In the genomic region with DNA sequence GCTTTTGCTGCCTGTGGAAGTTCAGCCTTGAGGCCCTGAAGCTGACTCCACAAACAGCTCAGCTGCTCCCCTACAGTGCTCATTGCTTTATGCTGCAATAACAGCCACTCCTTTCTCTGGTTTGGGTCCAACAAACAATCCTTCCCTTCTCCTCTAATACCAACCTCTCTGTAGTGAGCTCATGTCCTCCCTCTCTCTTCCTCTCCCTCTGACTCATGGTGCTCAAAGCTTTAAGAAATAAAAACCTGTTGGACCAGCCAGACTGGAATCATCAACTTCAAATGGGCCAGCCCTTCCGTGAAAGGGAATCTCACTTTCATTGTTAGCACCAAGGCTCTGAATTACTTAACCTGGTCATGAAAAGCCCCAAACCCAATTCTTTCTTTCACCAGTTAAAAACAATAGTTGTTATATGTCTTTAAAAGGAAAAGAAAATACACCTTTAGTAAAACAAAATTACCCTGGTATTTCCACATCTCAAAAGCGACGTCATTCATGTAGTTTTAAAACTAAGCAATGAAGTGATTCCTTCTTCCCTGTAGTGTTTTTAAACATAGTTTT, we compare ENCODE assay signal across 8 cellular contexts.
DNase-seq lines count a peak whose midpoint lies in the region; ATAC-seq and TF ChIP-seq lines count a peak whose summit lies in the region.

No MANE protein-coding gene starts in this region.

- CTCF ChIA-PET in activated CD8-positive, alpha-beta T cell treated with anti-CD3 and anti-CD28 coated beads, Interleukin-2, amount 10 ng/mL, durations not matched to agents 7 days and 5 days (lab: Charles Lee) = interaction anchor here (0.8 to 4.9 kb wide), 11 partner anchors 9 to 206 kb away, joined by 3 to 50 read pairs (median 4); a partner anchor contains a TSS

- no peak for TF ChIP-seq CTCF in right atrium auricular region (IDR thresholded peaks at IDR 0.05)

- H3K4me3 ChIP-seq in right atrium auricular region = no peak overlapping the region

- peaks cover 5% of the 10 kb centered on the region for H3K9me3 Mint-ChIP-seq in activated CD8-positive, alpha-beta T cell treated with anti-CD3 and anti-CD28 coated beads, Interleukin-2, amount 10 ng/mL, durations not matched to agents 7 days and 5 days (ENCODE audit: insufficient read depth)
- H3K9me3 Mint-ChIP-seq in stimulated activated effector memory CD8-positive, alpha-beta T cell treated with anti-CD3 and anti-CD28 coated beads, Interleukin-12 subunit alpha, Interleukin-12 subunit beta, amount 100 ng/mL, for 72 hours = no peaks in the 10 kb centered on the region

- peak; percentile 46 for ATAC-seq in HG03442 (IDR thresholded peaks at IDR 0.05; ENCODE audit: unreplicated experiment)
- peak; percentile 52 for ATAC-seq in activated CD8-positive, alpha-beta T cell treated with anti-CD3 and anti-CD28 coated beads, Interleukin-2, amount 10 ng/mL, durations not matched to agents 7 days and 5 days
- ATAC-seq in stimulated activated effector memory CD8-positive, alpha-beta T cell treated with anti-CD3 and anti-CD28 coated beads, Interleukin-12 subunit alpha, Interleukin-12 subunit beta, amount 100 ng/mL, for 72 hours = peak; percentile 83

- H3K36me3 Mint-ChIP-seq in activated CD8-positive, alpha-beta T cell treated with anti-CD3 and anti-CD28 coated beads, Interleukin-2, amount 10 ng/mL, durations not matched to agents 7 days and 5 days (ENCODE audit: low read depth) = peaks cover 46% of the 10 kb centered on the region
- H3K36me3 Mint-ChIP-seq in stimulated activated effector memory CD8-positive, alpha-beta T cell treated with anti-CD3 and anti-CD28 coated beads, Interleukin-12 subunit alpha, Interleukin-12 subunit beta, amount 100 ng/mL, for 72 hours = peaks cover 12% of the 10 kb centered on the region

- no peaks in the 10 kb centered on the region for H3K36me3 ChIP-seq in right atrium auricular region

- H3K9me3 ChIP-seq in right atrium auricular region = no peaks in the 10 kb centered on the region

- POLR2A ChIA-PET in activated CD8-positive, alpha-beta T cell treated with anti-CD3 and anti-CD28 coated beads, Interleukin-2, amount 10 ng/mL, durations not matched to agents 7 days and 5 days (lab: Charles Lee) = interaction anchor here (0.6 to 1.5 kb wide), 8 partner anchors 8 to 127 kb away, joined by 3 to 12 read pairs (median 5); a partner anchor contains a TSS

- peaks cover 78% of the 10 kb centered on the region for H3K4me1 Mint-ChIP-seq in activated CD8-positive, alpha-beta T cell treated with anti-CD3 and anti-CD28 coated beads, Interleukin-2, amount 10 ng/mL, durations not matched to agents 7 days and 5 days (ENCODE audit: low read depth)
- peaks cover 44% of the 10 kb centered on the region for H3K4me1 Mint-ChIP-seq in stimulated activated effector memory CD8-positive, alpha-beta T cell treated with anti-CD3 and anti-CD28 coated beads, Interleukin-12 subunit alpha, Interleukin-12 subunit beta, amount 100 ng/mL, for 72 hours

- peak overlapping the region; percentile 45 for H3K4me3 Mint-ChIP-seq in activated CD8-positive, alpha-beta T cell treated with anti-CD3 and anti-CD28 coated beads, Interleukin-2, amount 10 ng/mL, durations not matched to agents 7 days and 5 days
- peak overlapping the region; percentile 44 for H3K4me3 Mint-ChIP-seq in stimulated activated effector memory CD8-positive, alpha-beta T cell treated with anti-CD3 and anti-CD28 coated beads, Interleukin-12 subunit alpha, Interleukin-12 subunit beta, amount 100 ng/mL, for 72 hours

- H3K4me1 ChIP-seq in right atrium auricular region = peaks cover 0 to 11% of the 10 kb centered on the region in 2 donors

- H3K27ac Mint-ChIP-seq in activated CD8-positive, alpha-beta T cell treated with anti-CD3 and anti-CD28 coated beads, Interleukin-2, amount 10 ng/mL, durations not matched to agents 7 days and 5 days = peak overlapping the region; percentile 89
- H3K27ac Mint-ChIP-seq in stimulated activated effector memory CD8-positive, alpha-beta T cell treated with anti-CD3 and anti-CD28 coated beads, Interleukin-12 subunit alpha, Interleukin-12 subunit beta, amount 100 ng/mL, for 72 hours = peak overlapping the region; percentile 90

- no peaks in the 10 kb centered on the region for H3K27me3 Mint-ChIP-seq in activated CD8-positive, alpha-beta T cell treated with anti-CD3 and anti-CD28 coated beads, Interleukin-2, amount 10 ng/mL, durations not matched to agents 7 days and 5 days (ENCODE audit: low read depth)

- DNase-seq in activated CD4-positive, alpha-beta T cell treated with anti-CD3 and anti-CD28 coated beads for 48 hours = peak; percentile 60
- DNase-seq in activated CD4-positive, alpha-beta T cell treated with anti-CD3 and anti-CD28 coated beads for 4 hours = no peak
- no peak for DNase-seq in activated CD8-positive, alpha-beta T cell treated with anti-CD3 and anti-CD28 coated beads, Interleukin-2, amount 10 ng/mL, durations not matched to agents 7 days and 5 days
- DNase-seq in right atrium auricular region (ENCODE audit: low spot score) (peak; percentile 65), NCI-H1436 treated with DMSO at 0.1 percent for 48 hours (lab: John Stamatoyannopoulos, UW) (no peak), NCI-H187 treated with DMSO at 0.1 percent for 48 hours (lab: John Stamatoyannopoulos, UW) (no peak)
- DNase-seq in stimulated activated effector memory CD8-positive, alpha-beta T cell treated with anti-CD3 and anti-CD28 coated beads, Interleukin-12 subunit alpha, Interleukin-12 subunit beta, amount 100 ng/mL, for 72 hours (ENCODE audit: low spot score in 2 of 2) = no peak

- H3K27me3 ChIP-seq in right atrium auricular region = no peaks in the 10 kb centered on the region

- H3K27ac ChIP-seq in right atrium auricular region = peak overlapping the region; percentile 15 to 25

Comparison
In these comparisons a context has a peak if more than half of its experiments do, and no peak if none do; other contexts are left out.
1. DNase-seq: peak in activated CD4-positive, alpha-beta T cell treated with anti-CD3 and anti-CD28 coated beads for 48 hours (single experiment) and right atrium auricular region (single experiment); none in activated CD4-positive, alpha-beta T cell treated with anti-CD3 and anti-CD28 coated beads for 4 hours (0 of 2), activated CD8-positive, alpha-beta T cell treated with anti-CD3 and anti-CD28 coated beads, Interleukin-2, amount 10 ng/mL, durations not matched to agents 7 days and 5 days (single experiment), stimulated activated effector memory CD8-positive, alpha-beta T cell treated with anti-CD3 and anti-CD28 coated beads, Interleukin-12 subunit alpha, Interleukin-12 subunit beta, amount 100 ng/mL, for 72 hours (0 of 2), NCI-H1436 treated with DMSO at 0.1 percent for 48 hours (single experiment) and NCI-H187 treated with DMSO at 0.1 percent for 48 hours (single experiment).
2. Peak in every context shown above with its lines, with median percentiles within 50 percentile points of each other: ATAC-seq.